ENCODE assay signal across 18 cellular contexts in genomic region chr5:59525957-59526356, GRCh38.
DNase-seq lines count a peak whose midpoint lies in the region; ATAC-seq, FAIRE-seq and TF ChIP-seq lines count a peak whose summit lies in the region.
"Had no signal": no experiment of that assay in that cellular context is flagged by ENCODE, and none has a peak within 500 bp of the region (broad histone marks: within the 10 kb centered on the region; RNA-seq: fewer than 3 reads in every experiment).

No MANE protein-coding gene starts in this region.

- no peak overlapping the region for H3K27ac Mint-ChIP-seq in astrocyte (ENCODE audit: unreplicated experiment)
- H3K27ac Mint-ChIP-seq: activated CD4-positive, alpha-beta memory T cell treated with anti-CD3 and anti-CD28 coated beads, Interleukin-2, amount 10 ng/mL, durations not matched to agents 7 days and 5 days; GM23338; T-helper 2 cell treated with Interferon-gamma antibody and Interleukin-4, amounts not matched to agents 5 μg/mL and 100 μg/mL, for 36 hours had no signal

- H3K27ac ChIP-seq in astrocyte (ENCODE audit: low read depth, low read length) (peak overlapping the region; percentile 40), tibial artery (no peak overlapping the region), small intestine (ENCODE audit: low read depth in 1 of 2, low read length in 1 of 2) (no peak overlapping the region)
- H3K27ac ChIP-seq: coronary artery, gastroesophageal sphincter, PC-9 had no signal

- H3K27me3 Mint-ChIP-seq in astrocyte (ENCODE audit: low read depth, unreplicated experiment) = no peaks in the 10 kb centered on the region
- H3K27me3 Mint-ChIP-seq: activated CD4-positive, alpha-beta memory T cell treated with anti-CD3 and anti-CD28 coated beads, Interleukin-2, amount 10 ng/mL, durations not matched to agents 7 days and 5 days had no signal

- no peak overlapping the region for H2AFZ ChIP-seq in astrocyte (ENCODE audit: low read depth, low read length)
- H2AFZ ChIP-seq: GM23338, PC-9 had no signal

- H3K4me3 Mint-ChIP-seq in astrocyte (ENCODE audit: unreplicated experiment) = no peak overlapping the region
- H3K4me3 Mint-ChIP-seq: activated CD4-positive, alpha-beta memory T cell treated with anti-CD3 and anti-CD28 coated beads, Interleukin-2, amount 10 ng/mL, durations not matched to agents 7 days and 5 days; GM23338; T-helper 2 cell treated with Interferon-gamma antibody and Interleukin-4, amounts not matched to agents 5 μg/mL and 100 μg/mL, for 36 hours had no signal

- TF ChIP-seq CTCF in astrocyte (IDR thresholded peaks at IDR 0.05; ENCODE audit: insufficient read depth, low read depth, low read length) (peak; percentile 15), tibial artery (IDR thresholded peaks at IDR 0.05) (no peak)

- no peak overlapping the region for H3K9ac ChIP-seq in astrocyte (ENCODE audit: low read length)

- H3K36me3 ChIP-seq in astrocyte (ENCODE audit: insufficient read depth, low read length) = no peaks in the 10 kb centered on the region
- no peaks in the 10 kb centered on the region for H3K36me3 ChIP-seq in tibial artery
- no peaks in the 10 kb centered on the region for H3K36me3 ChIP-seq in small intestine (ENCODE audit: control insufficient read depth in 2 of 2, insufficient read depth in 2 of 2, low read length in 2 of 2)
- H3K36me3 ChIP-seq: gastroesophageal sphincter had no signal

- H3K9me3 Mint-ChIP-seq in astrocyte (ENCODE audit: unreplicated experiment) = peaks cover 4% of the 10 kb centered on the region

- H3K4me2 ChIP-seq in astrocyte (ENCODE audit: low read length) = peak overlapping the region; percentile 6
- H3K4me2 ChIP-seq: GM23338, PC-9 had no signal

- FAIRE-seq in astrocyte (lab: Jason Lieb, UNC) (peak; percentile 84), small intestine (lab: Jason Lieb, UNC) (no peak)
- FAIRE-seq: A204.1, kidney had no signal

- peaks cover 13% of the 10 kb centered on the region for H3K4me1 Mint-ChIP-seq in astrocyte (ENCODE audit: low read depth, unreplicated experiment)
- H3K4me1 Mint-ChIP-seq: activated CD4-positive, alpha-beta memory T cell treated with anti-CD3 and anti-CD28 coated beads, Interleukin-2, amount 10 ng/mL, durations not matched to agents 7 days and 5 days had no signal

- no peaks in the 10 kb centered on the region for H3K79me2 ChIP-seq in astrocyte (ENCODE audit: insufficient read depth, low read length)

- H3K4me3 ChIP-seq in astrocyte (ENCODE audit: insufficient read depth, low read depth, low read length) (no peak overlapping the region), tibial artery (no peak overlapping the region), small intestine (ENCODE audit: low read depth in 1 of 2, low read length in 2 of 2) (no peak overlapping the region)
- H3K4me3 ChIP-seq: coronary artery, gastroesophageal sphincter, GM23338, PC-9 had no signal

- intact Hi-C loops in tibial artery (cut with DNase I; ENCODE audit: low total_unique reads) = loop anchor here (10.0 kb wide), 1 partner anchor 139 kb away; no protein-coding TSS in a partner anchor

- no peaks in the 10 kb centered on the region for H4K20me1 ChIP-seq in astrocyte (ENCODE audit: insufficient read depth, low read length)

- peaks cover 4% of the 10 kb centered on the region for H3K36me3 Mint-ChIP-seq in astrocyte (ENCODE audit: low read depth, unreplicated experiment)

- DNase-seq in NCI-H2029 treated with DMSO at 0.1 percent for 48 hours (lab: John Stamatoyannopoulos, UW) (peak; percentile 58), NCI-H2029 (lab: John Stamatoyannopoulos, UW) (no peak), astrocyte (ENCODE audit: low read depth) (peak; percentile 86), iris pigment epithelial cell (ENCODE audit: low read depth) (peak; percentile 97), smooth muscle cell of the brain vasculature (ENCODE audit: low read depth, low spot score) (peak; percentile 72), tibial artery (no peak), small intestine (no peak)
- DNase-seq: activated CD4-positive, alpha-beta memory T cell treated with anti-CD3 and anti-CD28 coated beads, Interleukin-2, amount 10 ng/mL, durations not matched to agents 7 days and 5 days; kidney; NCI-H1048; NCI-H345; PC-9 had no signal

- 82 to 86% (median 86%) methylated on average over 1 of the region's 1 CpG for WGBS in small intestine, 3 donors

- no peaks in the 10 kb centered on the region for H3K27me3 ChIP-seq in astrocyte (ENCODE audit: insufficient read depth, low read length)
- no peaks in the 10 kb centered on the region for H3K27me3 ChIP-seq in tibial artery
- no peaks in the 10 kb centered on the region for H3K27me3 ChIP-seq in small intestine (ENCODE audit: control insufficient read depth in 2 of 2, insufficient read depth in 2 of 2, low read length in 2 of 2)
- H3K27me3 ChIP-seq: gastroesophageal sphincter had no signal

- H3K4me1 ChIP-seq in astrocyte (ENCODE audit: insufficient read depth, low read length) (peaks cover 12% of the 10 kb centered on the region), tibial artery (peaks cover 0 to 9% (median 0%) of the 10 kb centered on the region in 4 donors), small intestine (ENCODE audit: control insufficient read depth in 2 of 2, insufficient read depth in 1 of 2, low read depth in 1 of 2, low read length in 1 of 2) (peaks cover 0 to 2% of the 10 kb centered on the region in 2 donors)
- H3K4me1 ChIP-seq: gastroesophageal sphincter had no signal

- ATAC-seq in GM18517 (IDR thresholded peaks at IDR 0.05; ENCODE audit: unreplicated experiment) = no peak
- ATAC-seq: gastroesophageal sphincter, GM23338 had no signal

- no peaks in the 10 kb centered on the region for H3K9me3 ChIP-seq in astrocyte (ENCODE audit: insufficient read depth, low read depth, low read length)
- no peaks in the 10 kb centered on the region for H3K9me3 ChIP-seq in tibial artery
- H3K9me3 ChIP-seq in small intestine (ENCODE audit: control insufficient read depth, low read depth) = no peaks in the 10 kb centered on the region
- H3K9me3 ChIP-seq: gastroesophageal sphincter had no signal

Comparison
In these comparisons a context has a peak if more than half of its experiments do, and no peak if none do; other contexts are left out.
1. DNase-seq: peak in NCI-H2029 treated with DMSO at 0.1 percent for 48 hours (single experiment), astrocyte (single experiment), iris pigment epithelial cell (single experiment) and smooth muscle cell of the brain vasculature (single experiment); none in NCI-H2029 (single experiment), tibial artery (0 of 2) and small intestine (single experiment).